In the genomic region with DNA sequence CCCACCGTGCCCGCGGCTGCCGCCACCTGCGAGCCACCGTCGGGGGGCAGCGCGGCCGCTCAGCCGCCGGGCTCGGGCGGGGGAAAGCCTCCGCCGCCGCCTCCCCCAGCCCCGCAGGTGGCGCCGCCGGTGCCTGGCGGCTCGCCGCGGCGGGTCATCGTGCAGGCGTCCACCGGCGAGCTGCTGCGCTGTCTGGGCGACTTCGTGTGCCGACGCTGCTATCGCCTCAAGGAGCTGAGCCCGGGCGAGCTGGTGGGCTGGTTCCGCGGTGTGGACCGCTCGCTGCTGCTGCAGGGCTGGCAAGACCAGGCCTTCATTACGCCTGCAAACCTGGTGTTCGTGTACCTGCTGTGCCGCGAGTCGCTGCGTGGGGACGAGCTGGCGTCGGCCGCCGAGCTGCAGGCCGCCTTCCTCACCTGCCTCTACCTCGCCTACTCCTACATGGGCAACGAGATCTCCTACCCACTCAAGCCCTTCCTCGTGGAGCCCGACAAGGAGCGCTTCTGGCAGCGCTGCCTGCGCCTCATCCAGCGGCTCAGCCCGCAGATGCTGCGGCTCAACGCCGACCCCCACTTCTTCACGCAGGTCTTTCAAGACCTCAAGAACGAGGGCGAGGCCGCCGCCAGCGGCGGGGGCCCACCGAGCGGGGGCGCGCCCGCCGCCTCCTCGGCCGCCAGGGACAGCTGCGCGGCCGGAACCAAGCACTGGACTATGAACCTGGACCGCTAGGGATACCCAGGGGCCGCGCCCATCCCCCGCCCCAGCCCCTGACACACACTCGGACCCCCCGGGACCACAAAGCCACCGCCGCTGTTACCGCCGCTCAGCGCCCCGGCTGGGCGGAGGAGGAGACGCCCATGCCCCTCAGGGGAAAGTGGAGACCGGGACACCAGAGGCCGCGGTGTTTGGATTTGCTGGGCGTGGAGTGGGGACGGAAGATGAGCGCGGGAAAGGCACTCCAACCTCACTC, we compare ENCODE assay signal across 1 cellular context.
TF ChIP-seq lines count a peak whose summit lies in the region.

No MANE protein-coding gene starts in this region.

TF ChIP-seq in HEK293, 187 proteins besides CTCF, POLR2A, EP300 and RAD21 (continued from another document):
- TF ChIP-seq ZBTB11 (tag by site-specific recombination; conservative IDR thresholded peaks at IDR 0.05; ENCODE audit: low read depth) (peak; percentile 48; the same call in 1 of the 2 replicates), ZBTB8A (tag by site-specific recombination; IDR thresholded peaks at IDR 0.05) (peak; percentile 8; the same call in 1 of the 2 replicates), ZBTB26 (tag by site-specific recombination; optimal IDR thresholded peaks at IDR 0.05) (peak; percentile 41), ZNF792 (tag by site-specific recombination; IDR thresholded peaks at IDR 0.05) (no peak), GLIS2 (tag by site-specific recombination; IDR thresholded peaks at IDR 0.05) (0 out of 2 replicates have a peak, but pooled peaks have one; percentile 16), ZNF335 (tag by site-specific recombination; conservative IDR thresholded peaks at IDR 0.05) (peak; percentile 80), KLF1 (tag by site-specific recombination; IDR thresholded peaks at IDR 0.05) (peak; percentile 87), EGR2 (tag by site-specific recombination; IDR thresholded peaks at IDR 0.05; ENCODE audit: low read depth) (peak; percentile 12; the same call in 1 of the 2 replicates)
- TF ChIP-seq, protein P1, sequence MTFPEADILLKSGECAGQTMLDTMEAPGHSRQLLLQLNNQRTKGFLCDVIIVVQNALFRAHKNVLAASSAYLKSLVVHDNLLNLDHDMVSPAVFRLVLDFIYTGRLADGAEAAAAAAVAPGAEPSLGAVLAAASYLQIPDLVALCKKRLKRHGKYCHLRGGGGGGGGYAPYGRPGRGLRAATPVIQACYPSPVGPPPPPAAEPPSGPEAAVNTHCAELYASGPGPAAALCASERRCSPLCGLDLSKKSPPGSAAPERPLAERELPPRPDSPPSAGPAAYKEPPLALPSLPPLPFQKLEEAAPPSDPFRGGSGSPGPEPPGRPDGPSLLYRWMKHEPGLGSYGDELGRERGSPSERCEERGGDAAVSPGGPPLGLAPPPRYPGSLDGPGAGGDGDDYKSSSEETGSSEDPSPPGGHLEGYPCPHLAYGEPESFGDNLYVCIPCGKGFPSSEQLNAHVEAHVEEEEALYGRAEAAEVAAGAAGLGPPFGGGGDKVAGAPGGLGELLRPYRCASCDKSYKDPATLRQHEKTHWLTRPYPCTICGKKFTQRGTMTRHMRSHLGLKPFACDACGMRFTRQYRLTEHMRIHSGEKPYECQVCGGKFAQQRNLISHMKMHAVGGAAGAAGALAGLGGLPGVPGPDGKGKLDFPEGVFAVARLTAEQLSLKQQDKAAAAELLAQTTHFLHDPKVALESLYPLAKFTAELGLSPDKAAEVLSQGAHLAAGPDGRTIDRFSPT (tag by site-specific recombination; IDR thresholded peaks at IDR 0.05) = 0 out of 2 replicates have a peak, but pooled peaks have one; percentile 31
